Comparison of ENCODE assay signal across 17 cellular contexts in the genomic region with DNA sequence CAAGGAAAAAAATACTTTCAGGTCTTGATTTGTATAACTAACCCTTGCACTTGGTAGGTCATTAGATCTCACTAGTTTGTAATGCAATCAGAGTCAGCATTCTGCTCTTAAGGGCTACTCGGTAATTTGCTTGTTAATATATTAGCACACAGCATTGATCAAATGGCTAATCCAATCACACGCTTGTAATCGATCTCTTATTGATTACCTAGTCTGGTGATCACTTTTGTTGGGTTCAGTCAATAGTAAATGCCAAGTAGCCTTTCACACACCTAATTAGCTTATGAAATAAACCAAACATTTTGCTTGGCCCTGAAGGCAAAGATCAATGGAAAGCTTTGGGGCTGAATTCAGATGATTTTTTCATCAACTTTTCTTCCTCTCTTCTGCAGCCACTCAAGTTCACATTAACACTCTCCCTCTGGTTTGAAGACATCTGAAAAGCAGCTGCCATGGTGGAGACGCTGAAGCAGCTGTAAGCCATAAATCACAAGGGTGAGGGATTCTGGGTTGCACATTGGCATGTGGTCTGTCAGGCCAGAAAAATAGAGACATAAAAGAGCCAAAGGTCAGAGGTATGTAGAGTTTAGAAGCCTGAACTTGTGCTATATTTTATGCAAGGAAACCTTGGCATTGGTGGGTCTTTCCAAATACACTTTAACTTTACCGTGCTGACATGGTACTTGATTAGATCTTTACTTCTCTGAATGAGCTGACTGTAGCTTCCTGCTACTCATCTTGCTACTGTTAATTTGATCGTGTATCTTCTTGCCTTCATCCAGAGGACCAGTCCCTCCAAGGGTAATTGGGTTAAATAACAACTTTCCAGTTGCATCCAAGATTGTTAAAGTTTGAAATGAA.
DNase-seq lines count a peak whose midpoint lies in the region; ATAC-seq and TF ChIP-seq lines count a peak whose summit lies in the region.
"Had no signal": no experiment of that assay in that cellular context is flagged by ENCODE, and none has a peak within 500 bp of the region (broad histone marks: within the 10 kb centered on the region; RNA-seq: fewer than 3 reads in every experiment).

No MANE protein-coding gene starts in this region.

- no peak for DNase-seq in CD8-positive, alpha-beta memory T cell
- DNase-seq in HCT116 (ENCODE audit: low read depth, low spot score) (no peak), AG20443 (ENCODE audit: low spot score) (no peak)
- no peak for DNase-seq in activated CD4-positive, alpha-beta memory T cell treated with anti-CD3 and anti-CD28 coated beads for 36 hours
- DNase-seq in natural killer cell treated with Interleukin-12 subunit alpha and Interleukin-12 subunit beta and Interleukin-15 and Interleukin-18, amount 100 ng/mL, for 72 hours (ENCODE audit: low spot score): no peak
- DNase-seq in stimulated activated CD4-positive, alpha-beta T cell treated with anti-CD3 and anti-CD28 coated beads, Interleukin-12 subunit alpha, Interleukin-12 subunit beta, amount 100 ng/mL, for 4 hours: no peak
- DNase-seq in CD4-positive, alpha-beta memory T cell: no peak
- DNase-seq: activated CD4-positive, CD25-positive, alpha-beta regulatory T cell treated with anti-CD3 and anti-CD28 coated beads, Interleukin-2, amount 50 U/mL, for 72 hours; activated naive CD8-positive, alpha-beta T cell treated with anti-CD3 and anti-CD28 coated beads, Interleukin-2, amount 10 ng/mL, durations not matched to agents 7 days and 5 days; NCI-H2029 treated with DMSO at 0.1 percent for 48 hours; stimulated activated CD4-positive, alpha-beta T cell treated with anti-CD3 and anti-CD28 coated beads, Interleukin-15, amount 100 ng/mL, for 24 hours; substantia nigra had no signal

- no peak for TF ChIP-seq RAD21 in HCT116 (IDR thresholded peaks at IDR 0.05; ENCODE audit: low read depth)

- TF ChIP-seq POLR2A in HCT116 (IDR thresholded peaks at IDR 0.05; ENCODE audit: borderline replicate concordance, extremely low read depth, insufficient read depth, insufficient read length): no peak

- RAD21 ChIA-PET in HCT116 (lab: Charles Lee; ENCODE audit: low non-redundant PET in 1 of 2, low total read pairs in 2 of 2, uncharacterized antibody in 2 of 2, unreplicated experiment in 2 of 2): no interaction called here

- H4K20me1 ChIP-seq in HCT116 (ENCODE audit: insufficient read depth): no peaks in the 10 kb centered on the region

- peaks cover 0 to 2% of the 10 kb centered on the region in 2 donors for H3K27me3 Mint-ChIP-seq in CD8-positive, alpha-beta memory T cell
- H3K27me3 Mint-ChIP-seq in activated CD4-positive, alpha-beta memory T cell treated with anti-CD3 and anti-CD28 coated beads for 36 hours: peaks cover 25% of the 10 kb centered on the region
- H3K27me3 Mint-ChIP-seq in natural killer cell treated with Interleukin-12 subunit alpha and Interleukin-12 subunit beta and Interleukin-15 and Interleukin-18, amount 100 ng/mL, for 72 hours: peaks cover 0 to 5% of the 10 kb centered on the region in 2 donors
- H3K27me3 Mint-ChIP-seq in CD4-positive, alpha-beta memory T cell: peaks cover 2 to 7% of the 10 kb centered on the region in 2 donors

- H3K36me3 ChIP-seq in CD8-positive, alpha-beta memory T cell (ENCODE audit: insufficient read depth, low read length): no peaks in the 10 kb centered on the region
- H3K36me3 ChIP-seq in HCT116 (ENCODE audit: control insufficient read depth in 1 of 2, insufficient read depth in 2 of 2, low read length in 2 of 2): no peaks in the 10 kb centered on the region
- H3K36me3 ChIP-seq in CD4-positive, alpha-beta memory T cell (ENCODE audit: insufficient read depth, low read length): no peaks in the 10 kb centered on the region
- H3K36me3 ChIP-seq: breast epithelium had no signal

- H3K9me3 ChIP-seq in CD8-positive, alpha-beta memory T cell (ENCODE audit: low read length): no peaks in the 10 kb centered on the region
- H3K9me3 ChIP-seq in HCT116 (ENCODE audit: control insufficient read depth in 1 of 2, insufficient read depth in 1 of 2, low read depth in 1 of 2, low read length in 2 of 2): no peaks in the 10 kb centered on the region
- H3K9me3 ChIP-seq in CD4-positive, alpha-beta memory T cell (ENCODE audit: control insufficient read depth in 1 of 2, low read length in 2 of 2): no peaks in the 10 kb centered on the region
- H3K9me3 ChIP-seq: breast epithelium had no signal

- intact Hi-C loops in HCT116 (cut with micrococcal nuclease): no loop called here
- intact Hi-C loops in activated CD4-positive, alpha-beta memory T cell treated with anti-CD3 and anti-CD28 coated beads for 36 hours (cut with micrococcal nuclease): no loop called here
- intact Hi-C loops in CD4-positive, alpha-beta memory T cell (cut with micrococcal nuclease): no loop called here

- CTCF ChIA-PET in CD8-positive, alpha-beta memory T cell (lab: Charles Lee): no interaction called here
- CTCF ChIA-PET in HCT116 (lab: Charles Lee): no interaction called here
- CTCF ChIA-PET in activated CD4-positive, alpha-beta memory T cell treated with anti-CD3 and anti-CD28 coated beads for 36 hours (lab: Charles Lee): interaction anchor here (0.6 kb wide), 1 partner anchor 363 kb away, joined by 3 read pairs; no protein-coding TSS in a partner anchor
- CTCF ChIA-PET in CD4-positive, alpha-beta memory T cell (lab: Charles Lee; ENCODE audit: partially characterized antibody): interaction anchor here (1.0 kb wide), 1 partner anchor 43 kb away, joined by 3 read pairs; no protein-coding TSS in a partner anchor

- H3K4me3 Mint-ChIP-seq in CD8-positive, alpha-beta memory T cell: peak overlapping the region in 4 of 7 donors; percentile 5 to 65 (median 34)
- no peak overlapping the region for H3K4me3 Mint-ChIP-seq in activated CD4-positive, alpha-beta memory T cell treated with anti-CD3 and anti-CD28 coated beads for 36 hours
- peak overlapping the region; percentile 83 for H3K4me3 Mint-ChIP-seq in natural killer cell treated with Interleukin-12 subunit alpha and Interleukin-12 subunit beta and Interleukin-15 and Interleukin-18, amount 100 ng/mL, for 72 hours
- H3K4me3 Mint-ChIP-seq in CD4-positive, alpha-beta memory T cell: peak overlapping the region in 2 of 8 donors; percentile 35 to 71

- no peak for ATAC-seq in HCT116
- peak in 1 of 2 donors; percentile 53 for ATAC-seq in natural killer cell treated with Interleukin-12 subunit alpha and Interleukin-12 subunit beta and Interleukin-15 and Interleukin-18, amount 100 ng/mL, for 72 hours
- ATAC-seq in HG02973 (IDR thresholded peaks at IDR 0.05; ENCODE audit: unreplicated experiment): no peak
- ATAC-seq: Panc1 had no signal

- H3K4me3 ChIP-seq in CD8-positive, alpha-beta memory T cell (ENCODE audit: low read length): no peak overlapping the region
- no peak overlapping the region for H3K4me3 ChIP-seq in HCT116 (replicated peaks in 1 of 2; ENCODE audit: low read depth in 1 of 2, low read length in 2 of 2)
- H3K4me3 ChIP-seq in CD4-positive, alpha-beta memory T cell (ENCODE audit: low read length in 2 of 2): no peak overlapping the region
- H3K4me3 ChIP-seq: breast epithelium had no signal

- peak overlapping the region in 1 of 8 donors; percentile 35 for H3K27ac Mint-ChIP-seq in CD8-positive, alpha-beta memory T cell
- H3K27ac Mint-ChIP-seq in activated CD4-positive, alpha-beta memory T cell treated with anti-CD3 and anti-CD28 coated beads for 36 hours: peak overlapping the region; percentile 56
- peak overlapping the region in 1 of 2 donors; percentile 92 for H3K27ac Mint-ChIP-seq in natural killer cell treated with Interleukin-12 subunit alpha and Interleukin-12 subunit beta and Interleukin-15 and Interleukin-18, amount 100 ng/mL, for 72 hours
- no peak overlapping the region for H3K27ac Mint-ChIP-seq in CD4-positive, alpha-beta memory T cell
- H3K27ac Mint-ChIP-seq: activated naive CD8-positive, alpha-beta T cell treated with anti-CD3 and anti-CD28 coated beads, Interleukin-2, amount 10 ng/mL, durations not matched to agents 7 days and 5 days had no signal

- H3K9me2 ChIP-seq in HCT116 (ENCODE audit: insufficient read depth): no peaks in the 10 kb centered on the region

- H3K4me1 ChIP-seq in CD8-positive, alpha-beta memory T cell (ENCODE audit: insufficient read depth, low read length): no peaks in the 10 kb centered on the region
- peaks cover 3 to 22% of the 10 kb centered on the region in 2 experiments; a peak in 3 of 4 replicates for H3K4me1 ChIP-seq in HCT116 (ENCODE audit: control insufficient read depth in 1 of 2, insufficient read depth in 2 of 2, low read length in 2 of 2)
- peaks cover 9% of the 10 kb centered on the region for H3K4me1 ChIP-seq in CD4-positive, alpha-beta memory T cell (ENCODE audit: insufficient read depth, low read length)
- H3K4me1 ChIP-seq: breast epithelium had no signal

- H2AFZ ChIP-seq in HCT116 (ENCODE audit: low read depth, low read length, poor library complexity, severe bottlenecking): peak overlapping the region; percentile 93

- no peaks in the 10 kb centered on the region for H3K9me3 Mint-ChIP-seq in CD8-positive, alpha-beta memory T cell
- H3K9me3 Mint-ChIP-seq in activated CD4-positive, alpha-beta memory T cell treated with anti-CD3 and anti-CD28 coated beads for 36 hours: no peaks in the 10 kb centered on the region
- H3K9me3 Mint-ChIP-seq in natural killer cell treated with Interleukin-12 subunit alpha and Interleukin-12 subunit beta and Interleukin-15 and Interleukin-18, amount 100 ng/mL, for 72 hours: no peaks in the 10 kb centered on the region
- peaks cover 0 to 2% (median 0%) of the 10 kb centered on the region in 8 donors for H3K9me3 Mint-ChIP-seq in CD4-positive, alpha-beta memory T cell
- H3K9me3 Mint-ChIP-seq: activated naive CD8-positive, alpha-beta T cell treated with anti-CD3 and anti-CD28 coated beads, Interleukin-2, amount 10 ng/mL, durations not matched to agents 7 days and 5 days had no signal

- no TSS peak for BruUV-seq in HCT116 (replicated peaks; lab: Mats Ljungman, UMichigan)

- no peaks in the 10 kb centered on the region for H3K27me3 ChIP-seq in CD8-positive, alpha-beta memory T cell (ENCODE audit: insufficient read depth, low read length, poor library complexity, severe bottlenecking)
- H3K27me3 ChIP-seq in HCT116 (ENCODE audit: insufficient read depth, low read length): no peaks in the 10 kb centered on the region
- no peaks in the 10 kb centered on the region for H3K27me3 ChIP-seq in CD4-positive, alpha-beta memory T cell (ENCODE audit: insufficient read depth, low read length)
- H3K27me3 ChIP-seq: breast epithelium had no signal

- H3K36me3 Mint-ChIP-seq in CD8-positive, alpha-beta memory T cell: no peaks in the 10 kb centered on the region
- H3K36me3 Mint-ChIP-seq in activated CD4-positive, alpha-beta memory T cell treated with anti-CD3 and anti-CD28 coated beads for 36 hours: no peaks in the 10 kb centered on the region
- peaks cover 6% of the 10 kb centered on the region for H3K36me3 Mint-ChIP-seq in natural killer cell treated with Interleukin-12 subunit alpha and Interleukin-12 subunit beta and Interleukin-15 and Interleukin-18, amount 100 ng/mL, for 72 hours
- no peaks in the 10 kb centered on the region for H3K36me3 Mint-ChIP-seq in CD4-positive, alpha-beta memory T cell
- H3K36me3 Mint-ChIP-seq: activated naive CD8-positive, alpha-beta T cell treated with anti-CD3 and anti-CD28 coated beads, Interleukin-2, amount 10 ng/mL, durations not matched to agents 7 days and 5 days had no signal

- POLR2A ChIA-PET in CD8-positive, alpha-beta memory T cell (lab: Charles Lee): no interaction called here
- POLR2A ChIA-PET in HCT116 (lab: Charles Lee): no interaction called here
- POLR2A ChIA-PET in activated CD4-positive, alpha-beta memory T cell treated with anti-CD3 and anti-CD28 coated beads for 36 hours (lab: Charles Lee): no interaction called here
- POLR2A ChIA-PET in CD4-positive, alpha-beta memory T cell (lab: Charles Lee; ENCODE audit: partially characterized antibody): no interaction called here

- H3K9ac ChIP-seq in HCT116 (ENCODE audit: low read length): no peak overlapping the region
- H3K9ac ChIP-seq: KMS-11 had no signal

- H3K4me2 ChIP-seq in HCT116 (ENCODE audit: low read length): no peak overlapping the region

- H3K79me2 ChIP-seq in HCT116 (ENCODE audit: insufficient read depth, low read length): no peaks in the 10 kb centered on the region

- H3K4me1 Mint-ChIP-seq in CD8-positive, alpha-beta memory T cell: peaks cover 6 to 24% (median 20%) of the 10 kb centered on the region in 3 donors
- H3K4me1 Mint-ChIP-seq in activated CD4-positive, alpha-beta memory T cell treated with anti-CD3 and anti-CD28 coated beads for 36 hours (ENCODE audit: low read depth): peaks cover 26% of the 10 kb centered on the region
- peaks cover 4 to 26% of the 10 kb centered on the region in 2 donors for H3K4me1 Mint-ChIP-seq in natural killer cell treated with Interleukin-12 subunit alpha and Interleukin-12 subunit beta and Interleukin-15 and Interleukin-18, amount 100 ng/mL, for 72 hours (ENCODE audit: low read depth in 2 of 2)
- H3K4me1 Mint-ChIP-seq in CD4-positive, alpha-beta memory T cell: peaks cover 12 to 15% (median 13%) of the 10 kb centered on the region in 4 donors

- no peak overlapping the region for H3K27ac ChIP-seq in CD8-positive, alpha-beta memory T cell (ENCODE audit: low read depth, low read length)
- no peak overlapping the region for H3K27ac ChIP-seq in HCT116 (ENCODE audit: low read depth, low read length)
- no peak overlapping the region for H3K27ac ChIP-seq in CD4-positive, alpha-beta memory T cell (ENCODE audit: low read depth, low read length)
- H3K27ac ChIP-seq: breast epithelium, HL-60, KMS-11 had no signal

- no peak for TF ChIP-seq CTCF in HCT116 (IDR thresholded peaks at IDR 0.05 in 2 of 3, conservative IDR thresholded peaks at IDR 0.05 in 1 of 3; ENCODE audit: borderline replicate concordance in 1 of 3, insufficient read depth in 1 of 3, low read depth in 2 of 3, low read length in 2 of 3)

Comparison
In these comparisons a context has a peak if more than half of its experiments do, and no peak if none do; other contexts are left out.
1. CTCF ChIA-PET loops: an anchor here in activated CD4-positive, alpha-beta memory T cell treated with anti-CD3 and anti-CD28 coated beads for 36 hours (0.6 kb wide) and CD4-positive, alpha-beta memory T cell (1.0 kb wide); none called in CD8-positive, alpha-beta memory T cell and HCT116.